In the genomic region with DNA sequence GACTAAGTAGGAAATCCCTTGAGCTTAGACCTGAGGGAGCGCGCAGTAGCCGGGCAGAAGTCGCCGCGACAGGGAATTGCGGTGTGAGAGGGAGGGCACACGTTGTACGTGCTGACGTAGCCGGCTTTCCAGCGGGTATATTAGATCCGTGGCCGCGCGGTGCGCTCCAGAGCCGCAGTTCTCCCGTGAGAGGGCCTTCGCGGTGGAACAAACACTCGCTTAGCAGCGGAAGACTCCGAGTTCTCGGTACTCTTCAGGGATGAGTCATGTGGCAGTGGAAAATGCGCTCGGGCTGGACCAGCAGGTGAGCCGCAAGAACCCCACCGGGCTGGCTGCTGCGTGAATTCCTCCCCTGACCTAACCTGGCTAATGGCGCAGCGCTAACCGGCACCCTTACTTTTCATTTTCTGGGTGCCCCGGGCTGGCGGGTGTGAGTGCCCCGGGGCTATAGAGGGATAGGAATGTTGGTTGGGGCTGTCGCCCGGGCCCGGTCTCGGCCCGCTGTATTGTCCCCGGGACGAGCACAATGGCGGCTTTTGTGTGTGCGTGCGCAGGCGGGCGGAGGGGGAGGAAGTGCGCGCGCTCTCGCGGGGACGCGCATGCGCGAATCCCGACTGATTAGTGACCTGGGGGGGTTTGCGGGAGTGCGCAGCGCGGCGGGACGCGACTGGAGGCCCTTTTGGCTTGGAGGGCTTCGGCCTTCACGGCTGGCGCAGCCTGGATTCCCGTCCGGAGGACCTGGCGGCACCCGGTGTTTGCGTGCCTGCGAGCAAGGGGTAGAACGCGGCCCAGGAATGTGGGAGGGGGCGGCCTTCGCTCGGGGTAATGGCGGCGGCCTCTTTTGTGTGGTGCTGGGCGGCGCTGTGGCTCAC, we compare ENCODE assay signal across 8 cellular contexts. TPM values are rescaled to one million over a fixed set of nuclear protein-coding genes. Genes with fewer than 3 reads are reported as not detected.
DNase-seq lines count a peak whose midpoint lies in the region; ATAC-seq and TF ChIP-seq lines count a peak whose summit lies in the region.

Gene DDX3X (plus strand): TSS at position 169 of the 872 bp plus-strand sequence. CDS start 91 bp downstream, at position 260.

- ATAC-seq in heart right ventricle, result peak; percentile 83 to 92 (median 89)

- no peaks in the 10 kb centered on the region for H3K9me3 ChIP-seq in adrenal gland (replicated peaks in 1 of 3)
- H3K9me3 ChIP-seq in heart right ventricle, result no peaks in the 10 kb centered on the region
- H3K9me3 ChIP-seq in prostate gland, result no peaks in the 10 kb centered on the region

- H3K4me3 ChIP-seq in adrenal gland, result peak within 1 kb of the TSS; percentile 15 to 95 (median 85)
- peak within 1 kb of the TSS; percentile 77 to 100 (median 94) for H3K4me3 ChIP-seq in heart right ventricle
- peak within 1 kb of the TSS; percentile 73 to 78 for H3K4me3 ChIP-seq in prostate gland

- peak; percentile 99 for TF ChIP-seq POLR2A in adrenal gland (IDR thresholded peaks at IDR 0.05)
- peak; percentile 79 for TF ChIP-seq POLR2A in prostate gland (IDR thresholded peaks at IDR 0.05)

- DNase-seq in GM10266 (ENCODE audit: extremely low spot score) (peak; percentile 73), HEK293T (ENCODE audit: extremely low spot score) (peak; percentile 76), NAMALWA (ENCODE audit: low spot score) (peak; percentile 65), T follicular helper cell (ENCODE audit: low read depth) (peak; percentile 85), adrenal gland (peak; percentile 84 to 94 (median 92)), heart right ventricle (peak; percentile 84), prostate gland (ENCODE audit: low spot score) (peak; percentile 76), ureter (ENCODE audit: low spot score) (peak; percentile 95)

- H3K27ac ChIP-seq in adrenal gland, result peak within 1 kb of the TSS; percentile 98 to 100 (median 99)
- peak within 1 kb of the TSS; percentile 98 to 100 (median 100) for H3K27ac ChIP-seq in heart right ventricle
- peak within 1 kb of the TSS; percentile 98 to 99 for H3K27ac ChIP-seq in prostate gland

- POLR2A ChIA-PET in HEK293T (lab: Yijun Ruan, JAX), result interaction anchor here (0.6 to 1.4 kb wide), 42 partner anchors 9 to 227 kb away, joined by 3 to 20 read pairs (median 5); no protein-coding TSS in a partner anchor

- TF ChIP-seq CTCF in GM10266 (IDR thresholded peaks at IDR 0.05; ENCODE audit: control insufficient read depth, insufficient read depth, low read depth, missing control alignments), result no peak
- TF ChIP-seq CTCF in adrenal gland (IDR thresholded peaks at IDR 0.05), result peak in 4 of 6 experiments; percentile 26 to 45 (median 32)
- TF ChIP-seq CTCF in heart right ventricle (IDR thresholded peaks at IDR 0.05), result peak in 5 of 9 donors; percentile 8 to 27 (median 20)
- peak in 2 of 4 experiments; percentile 36 to 53 for TF ChIP-seq CTCF in prostate gland (IDR thresholded peaks at IDR 0.05)

- CTCF ChIA-PET in HEK293T (lab: Yijun Ruan, JAX), result interaction anchor here (1.0 kb wide), 1 partner anchor 109 kb away, joined by 3 read pairs; no protein-coding TSS in a partner anchor

- H3K4me1 ChIP-seq in adrenal gland (replicated peaks in 1 of 2) (peaks cover 29 to 47% of the 10 kb centered on the region in 2 donors), heart right ventricle (peaks cover 0 to 65% (median 31%) of the 10 kb centered on the region in 9 donors), prostate gland (replicated peaks) (no peaks in the 10 kb centered on the region)

- H3K36me3 ChIP-seq in adrenal gland (replicated peaks in 1 of 2), result peaks cover 0 to 5% of the 10 kb centered on the region in 2 donors
- peaks cover 0 to 21% (median 0%) of the 10 kb centered on the region in 9 donors for H3K36me3 ChIP-seq in heart right ventricle
- H3K36me3 ChIP-seq in prostate gland, result no peaks in the 10 kb centered on the region

- intact Hi-C loops in adrenal gland (cut with DNase I) (loop anchor here in 1 of 2 donors (10.0 kb wide), 1 partner anchor 111 kb away; the partner anchor contains the start of gene NYX), heart right ventricle (cut with DNase I) (loop anchor here in 5 of 10 donors (2.0 to 10.0 kb wide), 6 partner anchors 59 to 249 kb away; partner anchors contain the start of genes NYX (in 2 of the 5) and USP9X (in 2 of the 5)), prostate gland (cut with DNase I) (loop anchor here (5.0 to 10.0 kb wide), 2 partner anchors 108 to 249 kb away; partner anchors contain the start of gene USP9X)

- H3K27me3 ChIP-seq in adrenal gland (no peaks in the 10 kb centered on the region), heart right ventricle (no peaks in the 10 kb centered on the region), prostate gland (replicated peaks; ENCODE audit: insufficient read depth) (no peaks in the 10 kb centered on the region)

- 0% methylated on average over 5 to 83 of the region's 83 CpGs for WGBS in adrenal gland, 4 donors
- WGBS in heart right ventricle, 2 donors, result 0% methylated on average over 57 to 77 of the region's 83 CpGs
- under 1% methylated on average over 39 of the region's 83 CpGs for WGBS in prostate gland

TF ChIP-seq in HEK293T, 16 proteins besides CTCF, POLR2A, EP300 and RAD21:
- TF ChIP-seq ELF4 (IDR thresholded peaks at IDR 0.05) (peak; percentile 93), BHLHE40 (IDR thresholded peaks at IDR 0.05; ENCODE audit: borderline replicate concordance) (no peak), FOXM1 (IDR thresholded peaks at IDR 0.05; ENCODE audit: borderline replicate concordance) (peak; percentile 23; the same call in 1 of the 2 replicates), LEF1 (IDR thresholded peaks at IDR 0.05; ENCODE audit: borderline replicate concordance) (no peak; the same call in 1 of the 2 replicates), L3MBTL2 (conservative IDR thresholded peaks at IDR 0.05) (no peak; the same call in none of the 2 replicates), CTBP1 (IDR thresholded peaks at IDR 0.05; ENCODE audit: borderline replicate concordance) (peak; percentile 53; the same call in 1 of the 2 replicates), HDGF (IDR thresholded peaks at IDR 0.05; ENCODE audit: borderline replicate concordance) (no peak), NFRKB (IDR thresholded peaks at IDR 0.05) (peak; percentile 63; the same call in 1 of the 2 replicates), SUZ12 (IDR thresholded peaks at IDR 0.05) (no peak), FOXA1 (IDR thresholded peaks at IDR 0.05) (no peak), ARNT (IDR thresholded peaks at IDR 0.05) (no peak), FOXK2 (IDR thresholded peaks at IDR 0.05) (no peak), TARDBP (IDR thresholded peaks at IDR 0.05) (no peak), ZNF384 (IDR thresholded peaks at IDR 0.05) (no peak), SP1 (IDR thresholded peaks at IDR 0.05) (no peak)
- TF ChIP-seq, protein P1, sequence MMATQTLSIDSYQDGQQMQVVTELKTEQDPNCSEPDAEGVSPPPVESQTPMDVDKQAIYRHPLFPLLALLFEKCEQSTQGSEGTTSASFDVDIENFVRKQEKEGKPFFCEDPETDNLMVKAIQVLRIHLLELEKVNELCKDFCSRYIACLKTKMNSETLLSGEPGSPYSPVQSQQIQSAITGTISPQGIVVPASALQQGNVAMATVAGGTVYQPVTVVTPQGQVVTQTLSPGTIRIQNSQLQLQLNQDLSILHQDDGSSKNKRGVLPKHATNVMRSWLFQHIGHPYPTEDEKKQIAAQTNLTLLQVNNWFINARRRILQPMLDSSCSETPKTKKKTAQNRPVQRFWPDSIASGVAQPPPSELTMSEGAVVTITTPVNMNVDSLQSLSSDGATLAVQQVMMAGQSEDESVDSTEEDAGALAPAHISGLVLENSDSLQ (IDR thresholded peaks at IDR 0.05), result no peak

RNA-seq across cellular contexts. Expression of gene DDX3X, which starts in this region (rescaled TPM):
- total RNA-seq in adrenal gland (100 to 1,000 TPM; 199 to 391 (median 270) TPM), heart right ventricle (100 to 1,000 TPM; 143 to 247 (median 162) TPM), prostate gland (100 to 1,000 TPM; 107 to 115 TPM), ureter (247 TPM)
- polyA plus RNA-seq in adrenal gland (100 to 1,000 TPM in 1 of 3 donors, 10 to 100 TPM in 2; 59.4 to 123 (median 64.7) TPM), heart right ventricle (10 to 100 TPM; 36.8 to 44.0 TPM)

Comparison
In these comparisons a context has a peak if more than half of its experiments do, and no peak if none do; other contexts are left out.
1. Peak in every context shown above with its lines: DNase-seq, ATAC-seq, H3K4me3 ChIP-seq and H3K27ac ChIP-seq.